In genomic region chr12:10132971-10133370, GRCh38 we compare ENCODE assay signal across 17 cellular contexts. TPM values are rescaled to one million over a fixed set of nuclear protein-coding genes. Genes with fewer than 3 reads are reported as not detected.
DNase-seq lines count a peak whose midpoint lies in the region; ATAC-seq and TF ChIP-seq lines count a peak whose summit lies in the region.
"Had no signal": no experiment of that assay in that cellular context is flagged by ENCODE, and none has a peak within 500 bp of the region (broad histone marks: within the 10 kb centered on the region; RNA-seq: fewer than 3 reads in every experiment).

No MANE protein-coding gene starts in this region.

- no peaks in the 10 kb centered on the region for H3K9me2 ChIP-seq in GM23338 (ENCODE audit: insufficient read depth)

- H3K4me2 ChIP-seq in GM23338: peak overlapping the region; percentile 34

- no peaks in the 10 kb centered on the region for H3K79me2 ChIP-seq in GM23338 (replicated peaks; ENCODE audit: insufficient read depth)

- WGBS in HUES64: 10% methylated on average over 4 of the region's 6 CpGs

- H3K27ac Mint-ChIP-seq in GM23338 (no peak overlapping the region; the same call in 1 of the 2 replicates), endothelial cell (ENCODE audit: unreplicated experiment) (peak overlapping the region; percentile 63)
- no peak overlapping the region for H3K27ac Mint-ChIP-seq in T-helper 2 cell treated with Interferon-gamma antibody and Interleukin-4, amounts not matched to agents 5 μg/mL and 100 μg/mL, for 36 hours
- H3K27ac Mint-ChIP-seq: CD4-positive, alpha-beta T cell had no signal

- no peaks in the 10 kb centered on the region for H3K27me3 ChIP-seq in GM23338 (ENCODE audit: insufficient read depth)
- H3K27me3 ChIP-seq in HUES64 (ENCODE audit: insufficient read depth, low read length): no peaks in the 10 kb centered on the region
- H3K27me3 ChIP-seq: BLaER1 treated with 17β-estradiol and CSF1 and Interleukin-3, amounts not matched to agents 10 nM and 100 nM had no signal

- no peaks in the 10 kb centered on the region for H3F3A ChIP-seq in GM23338 (replicated peaks; ENCODE audit: low read depth)

- H3K9me3 ChIP-seq in HUES64 (ENCODE audit: insufficient read depth, low read depth, low read length): no peaks in the 10 kb centered on the region
- H3K9me3 ChIP-seq: BLaER1 treated with 17β-estradiol and CSF1 and Interleukin-3, amounts not matched to agents 10 nM and 100 nM had no signal

- H2AFZ ChIP-seq in GM23338: no peak overlapping the region

- H3K27me3 Mint-ChIP-seq in GM23338 (ENCODE audit: insufficient read depth, low read depth, poor library complexity): peaks cover 2% of the 10 kb centered on the region
- no peaks in the 10 kb centered on the region for H3K27me3 Mint-ChIP-seq in endothelial cell (ENCODE audit: unreplicated experiment)
- peaks cover 33% of the 10 kb centered on the region for H3K27me3 Mint-ChIP-seq in T-helper 2 cell treated with Interferon-gamma antibody and Interleukin-4, amounts not matched to agents 5 μg/mL and 100 μg/mL, for 36 hours (ENCODE audit: low read depth)
- H3K27me3 Mint-ChIP-seq: CD4-positive, alpha-beta T cell had no signal

- H3K36me3 ChIP-seq in GM23338 (ENCODE audit: insufficient read depth) (no peaks in the 10 kb centered on the region), HUES64 (ENCODE audit: insufficient read depth, low read length) (no peaks in the 10 kb centered on the region)
- H3K36me3 ChIP-seq: BLaER1 treated with 17β-estradiol and CSF1 and Interleukin-3, amounts not matched to agents 10 nM and 100 nM had no signal

- DNase-seq in GM23338 (ENCODE audit: low spot score) (peak; percentile 32), endothelial cell (ENCODE audit: low spot score) (no peak), NCI-H69 (lab: John Stamatoyannopoulos, UW) (no peak), NCI-H524 (lab: John Stamatoyannopoulos, UW) (no peak)
- DNase-seq in T-helper 2 cell treated with Interferon-gamma antibody and Interleukin-4, amounts not matched to agents 5 μg/mL and 100 μg/mL, for 36 hours (ENCODE audit: low spot score): no peak
- DNase-seq: ACHN; Calu3; CD4-positive, alpha-beta T cell; DMS79; H7; Karpas-422 had no signal

- H4K20me1 ChIP-seq in GM23338 (replicated peaks; ENCODE audit: insufficient read depth): no peaks in the 10 kb centered on the region
- H4K20me1 ChIP-seq: BLaER1 treated with 17β-estradiol and CSF1 and Interleukin-3, amounts not matched to agents 10 nM and 100 nM had no signal

- no peak overlapping the region for H3K9ac ChIP-seq in HUES64 (ENCODE audit: low read depth, low read length)

- H3K36me3 Mint-ChIP-seq in GM23338 (ENCODE audit: low read depth) (no peaks in the 10 kb centered on the region), endothelial cell (ENCODE audit: low read depth, unreplicated experiment) (no peaks in the 10 kb centered on the region)
- no peaks in the 10 kb centered on the region for H3K36me3 Mint-ChIP-seq in T-helper 2 cell treated with Interferon-gamma antibody and Interleukin-4, amounts not matched to agents 5 μg/mL and 100 μg/mL, for 36 hours (ENCODE audit: low read depth)

- peaks cover 42% of the 10 kb centered on the region for H3K4me1 Mint-ChIP-seq in GM23338
- peaks cover 30% of the 10 kb centered on the region for H3K4me1 Mint-ChIP-seq in endothelial cell (ENCODE audit: unreplicated experiment)
- peaks cover 13% of the 10 kb centered on the region for H3K4me1 Mint-ChIP-seq in T-helper 2 cell treated with Interferon-gamma antibody and Interleukin-4, amounts not matched to agents 5 μg/mL and 100 μg/mL, for 36 hours (ENCODE audit: low read depth)

- no peak for TF ChIP-seq CTCF in GM23338 (conservative IDR thresholded peaks at IDR 0.05; ENCODE audit: low read depth in 2 of 2)
- TF ChIP-seq CTCF in endothelial cell (IDR thresholded peaks at IDR 0.05; ENCODE audit: unreplicated experiment): no peak

- H3K4me3 Mint-ChIP-seq in GM23338 (no peak overlapping the region), endothelial cell (ENCODE audit: unreplicated experiment) (no peak overlapping the region)
- no peak overlapping the region for H3K4me3 Mint-ChIP-seq in T-helper 2 cell treated with Interferon-gamma antibody and Interleukin-4, amounts not matched to agents 5 μg/mL and 100 μg/mL, for 36 hours
- H3K4me3 Mint-ChIP-seq: CD4-positive, alpha-beta T cell had no signal

- H3K4me1 ChIP-seq in GM23338 (ENCODE audit: insufficient read depth) (peaks cover 45% of the 10 kb centered on the region), HUES64 (ENCODE audit: insufficient read depth, low read length) (peaks cover 51% of the 10 kb centered on the region)

- 0 out of 2 replicates have a peak overlapping the region, but pooled peaks have one; percentile 2 for H3K27ac ChIP-seq in GM23338 (ENCODE audit: low read depth)
- H3K27ac ChIP-seq in HUES64 (ENCODE audit: low read depth, low read length): peak overlapping the region; percentile 71; the same call in 1 of the 2 replicates

- H3K9me3 Mint-ChIP-seq in GM23338 (no peaks in the 10 kb centered on the region; the same call in 2 of the 3 replicates), endothelial cell (ENCODE audit: unreplicated experiment) (no peaks in the 10 kb centered on the region)
- no peaks in the 10 kb centered on the region for H3K9me3 Mint-ChIP-seq in T-helper 2 cell treated with Interferon-gamma antibody and Interleukin-4, amounts not matched to agents 5 μg/mL and 100 μg/mL, for 36 hours
- H3K9me3 Mint-ChIP-seq: CD4-positive, alpha-beta T cell had no signal

- peak; percentile 50 for ATAC-seq in GM23338
- no peak for ATAC-seq in GM21717 (IDR thresholded peaks at IDR 0.05; ENCODE audit: unreplicated experiment)
- ATAC-seq: K562 had no signal

- H3K4me3 ChIP-seq in GM23338 (0 out of 2 replicates have a peak overlapping the region, but pooled peaks have one; percentile 1), HUES64 (ENCODE audit: low read length) (no peak overlapping the region)
- H3K4me3 ChIP-seq: BLaER1 treated with 17β-estradiol and CSF1 and Interleukin-3, amounts not matched to agents 10 nM and 100 nM; K562 had no signal

TF ChIP-seq in GM23338, 12 proteins besides CTCF, POLR2A, EP300 and RAD21 (continues in another document):
- TF ChIP-seq CREB1 (CRISPR knock-in tag; IDR thresholded peaks at IDR 0.05; ENCODE audit: low read depth) (no peak), NANOG (IDR thresholded peaks at IDR 0.05; ENCODE audit: borderline replicate concordance) (no peak)

RNA-seq across cellular contexts. Expression of gene CLEC7A, which starts 3.0 kb away (rescaled TPM):
- total RNA-seq in GM23338 (2014; rRNA removed; shearing (Covaris generic)): not detected in 2 replicates
- polyA plus RNA-seq in GM23338 (2016; fragmentation: Nextera tagmentation; extraction: Ambion mirVana): 0.09 and 0.39 TPM in 2 replicates
- 0.15 TPM for polyA plus RNA-seq in HUES64 (2013, experiment 1 of 2)
- not detected for polyA plus RNA-seq in HUES64 (2013, experiment 2 of 2)
- total RNA-seq in endothelial cell (ENCODE audit: unreplicated experiment): not detected
- total RNA-seq: A172, HT1080 had no signal
- polyA plus RNA-seq: K562 had no signal

RNA-seq across cellular contexts. Expression of gene CLEC1A, which starts 34.2 kb away (rescaled TPM):
- total RNA-seq in GM23338 (2014; rRNA removed; shearing (Covaris generic)): 1.1 TPM in 1 of 2 replicates, not detected in the other
- 0.07 TPM in 1 of 2 replicates, not detected in the other for polyA plus RNA-seq in GM23338 (2016; fragmentation: Nextera tagmentation; extraction: Ambion mirVana)
- 0.10 TPM for polyA plus RNA-seq in HUES64 (2013, experiment 1 of 2)
- 0.51 TPM for polyA plus RNA-seq in HUES64 (2013, experiment 2 of 2)
- 29.3 TPM for total RNA-seq in endothelial cell (ENCODE audit: unreplicated experiment)
- total RNA-seq: A172; Calu3; CD4-positive, alpha-beta T cell; H7; HT1080; K562 had no signal

RNA-seq across cellular contexts. Expression of gene OLR1, which starts 39.0 kb away (rescaled TPM):
- total RNA-seq in GM23338 (2014; rRNA removed; shearing (Covaris generic)): not detected in 2 replicates
- not detected in 2 replicates for polyA plus RNA-seq in GM23338 (2016; fragmentation: Nextera tagmentation; extraction: Ambion mirVana)
- not detected for polyA plus RNA-seq in HUES64 (2013, experiment 1 of 2)
- 0.51 TPM for polyA plus RNA-seq in HUES64 (2013, experiment 2 of 2)
- total RNA-seq in endothelial cell (ENCODE audit: unreplicated experiment): not detected
- total RNA-seq: Calu3; CD4-positive, alpha-beta T cell; H7; HT1080; K562 had no signal
- polyA plus RNA-seq: K562 had no signal

RNA-seq across cellular contexts. Expression of gene TMEM52B, which starts 45.9 kb away (rescaled TPM):
- not detected in 2 replicates for total RNA-seq in GM23338 (2014; rRNA removed; shearing (Covaris generic))
- not detected in 2 replicates for polyA plus RNA-seq in GM23338 (2016; fragmentation: Nextera tagmentation; extraction: Ambion mirVana)
- polyA plus RNA-seq in HUES64 (2013, experiment 1 of 2): not detected
- not detected for polyA plus RNA-seq in HUES64 (2013, experiment 2 of 2)
- not detected for total RNA-seq in endothelial cell (ENCODE audit: unreplicated experiment)
- total RNA-seq: Calu3; CD4-positive, alpha-beta T cell; H7; HT1080; K562 had no signal
- polyA plus RNA-seq: K562 had no signal

Comparison
In these comparisons a context has a peak if more than half of its experiments do, and no peak if none do; other contexts are left out.
1. RNA of gene CLEC1A, which starts 34.2 kb away (total RNA-seq): 29.3 TPM in endothelial cell (single experiment); 1.1 TPM in GM23338; every median in the first group is over 10 times any median in the second.